Comparison of ENCODE assay signal across 10 cellular contexts in the genomic region with DNA sequence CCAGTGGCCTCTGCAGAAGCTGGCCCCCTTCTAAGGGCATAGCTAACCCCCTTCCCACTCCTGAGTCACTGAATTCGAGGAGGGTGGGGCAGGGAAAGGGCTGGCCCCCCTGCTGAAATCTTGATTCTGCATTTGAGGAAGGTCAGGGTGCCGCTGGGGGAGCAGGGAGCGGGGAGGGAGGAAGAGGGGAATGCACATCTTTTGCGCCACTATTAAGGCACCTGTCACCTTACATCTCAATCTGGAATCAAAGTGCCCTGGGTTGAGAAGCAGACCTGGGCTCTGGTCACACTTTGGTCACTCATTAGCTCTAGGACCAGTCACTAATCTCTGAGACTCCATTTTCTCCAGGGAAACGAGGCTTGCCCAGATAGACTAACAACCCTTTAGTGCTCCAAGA.
A peak's percentile ranks its signal among the peaks of the same experiment; 100 is the strongest.
DNase-seq lines count a peak whose midpoint lies in the region; ATAC-seq and TF ChIP-seq lines count a peak whose summit lies in the region.
"Had no signal": no experiment of that assay in that cellular context is flagged by ENCODE, and none has a peak within 500 bp of the region (broad histone marks: within the 10 kb centered on the region; RNA-seq: fewer than 3 reads in every experiment).

No MANE protein-coding gene starts in this region.

- H3K27me3 Mint-ChIP-seq in endothelial cell (ENCODE audit: unreplicated experiment), result peaks cover 34% of the 10 kb centered on the region

- peak overlapping the region; percentile 94 for H3K4me3 Mint-ChIP-seq in endothelial cell (ENCODE audit: unreplicated experiment)

- H4K20me1 ChIP-seq in OCI-LY7 (ENCODE audit: insufficient read depth, low read length), result no peaks in the 10 kb centered on the region

- POLR2A ChIA-PET in OCI-LY7 (lab: Charles Lee), result interaction anchor here (0.6 to 1.2 kb wide), 4 partner anchors 30 to 649 kb away, joined by 3 to 5 read pairs (median 3); no protein-coding TSS in a partner anchor

- H3K9me3 Mint-ChIP-seq in endothelial cell (ENCODE audit: unreplicated experiment), result no peaks in the 10 kb centered on the region

- peak overlapping the region; percentile 5 for H3K27ac Mint-ChIP-seq in endothelial cell (ENCODE audit: unreplicated experiment)

- H3K36me3 Mint-ChIP-seq in endothelial cell (ENCODE audit: low read depth, unreplicated experiment), result no peaks in the 10 kb centered on the region

- H3K4me3 ChIP-seq in GM12864 (ENCODE audit: low read depth, low read length) (peak overlapping the region; percentile 45; the same call in 1 of the 2 replicates), OCI-LY7 (ENCODE audit: low read depth, low read length, poor library complexity, severe bottlenecking) (peak overlapping the region; percentile 58), retinal pigment epithelial cell (ENCODE audit: low read length) (peak overlapping the region; percentile 55)

- H3K4me2 ChIP-seq in OCI-LY7 (ENCODE audit: low read length), result peak overlapping the region; percentile 61

- intact Hi-C loops in OCI-LY7 (cut with micrococcal nuclease; ENCODE audit: unreplicated experiment), result no loop called here

- peaks cover 18% of the 10 kb centered on the region for H3K4me1 Mint-ChIP-seq in endothelial cell (ENCODE audit: unreplicated experiment)

- H3K9me2 ChIP-seq in OCI-LY7 (ENCODE audit: insufficient read depth, low read length), result no peaks in the 10 kb centered on the region

- DNase-seq in GM12864 (ENCODE audit: low read depth) (no peak), OCI-LY7 (ENCODE audit: low spot score) (no peak), endothelial cell (ENCODE audit: low spot score) (no peak), retinal pigment epithelial cell (ENCODE audit: low read depth) (no peak), iPS-NIHi7 (ENCODE audit: extremely low spot score) (no peak)
- no peak for DNase-seq in stimulated activated CD4-positive, alpha-beta T cell treated with anti-CD3 and anti-CD28 coated beads, Interleukin-4, amount 100 ng/mL, for 24 hours
- DNase-seq: MV-4-11; stimulated activated CD8-positive, alpha-beta memory T cell treated with anti-CD3 and anti-CD28 coated beads, Interleukin-4, amount 100 ng/mL, for 48 hours had no signal

- H3K4me1 ChIP-seq in OCI-LY7 (ENCODE audit: insufficient read depth, low read length, poor library complexity, severe bottlenecking), result peaks cover 11% of the 10 kb centered on the region

- TF ChIP-seq CTCF in GM12864 (IDR thresholded peaks at IDR 0.05; ENCODE audit: low read depth, low read length, missing control alignments) (no peak), OCI-LY7 (conservative IDR thresholded peaks at IDR 0.05; ENCODE audit: low read length) (no peak), endothelial cell (IDR thresholded peaks at IDR 0.05; ENCODE audit: unreplicated experiment) (no peak), retinal pigment epithelial cell (conservative IDR thresholded peaks at IDR 0.05; ENCODE audit: low read depth, low read length) (no peak)

- H3K9me3 ChIP-seq in OCI-LY7 (ENCODE audit: low read length), result no peaks in the 10 kb centered on the region

- no peak overlapping the region for H3K27ac ChIP-seq in OCI-LY7 (ENCODE audit: low read depth, low read length, poor library complexity, severe bottlenecking)

- no TSS peak for BruUV-seq in OCI-LY7 (replicated peaks; lab: Mats Ljungman, UMichigan)

- CTCF ChIA-PET in OCI-LY7 (lab: Charles Lee; ENCODE audit: unreplicated experiment), result interaction anchor here (0.7 to 2.1 kb wide), 4 partner anchors 8 to 109 kb away, joined by 3 to 12 read pairs (median 4); no protein-coding TSS in a partner anchor

- peak overlapping the region; percentile 92 for H2AFZ ChIP-seq in OCI-LY7 (ENCODE audit: low read length)

- H3K79me2 ChIP-seq in OCI-LY7 (ENCODE audit: insufficient read depth, low read depth, low read length), result no peaks in the 10 kb centered on the region

- ATAC-seq in HG02798 (IDR thresholded peaks at IDR 0.05; ENCODE audit: poor library complexity, unreplicated experiment) (no peak), HG03378 (IDR thresholded peaks at IDR 0.05; ENCODE audit: unreplicated experiment) (no peak)

- no peaks in the 10 kb centered on the region for H3K36me3 ChIP-seq in OCI-LY7 (ENCODE audit: insufficient read depth, low read length)
